1 cellular context compared by ENCODE assay signal in genomic region chr4:89056953-89057398, GRCh38.
TF ChIP-seq lines count a peak whose summit lies in the region.

Gene FAM13A, minus strand, starts transcription at chr4:89057185. Its CDS starts 221 bp downstream, at chr4:89056964.

TF ChIP-seq in H1, 55 proteins besides CTCF, POLR2A, EP300 and RAD21 (continued from another document):
- TF ChIP-seq CHD7 (IDR thresholded peaks at IDR 0.05; ENCODE audit: insufficient replicate concordance, low read length) (no peak), POU5F1 (IDR thresholded peaks at IDR 0.05; ENCODE audit: low read depth, low read length) (no peak), CEBPB (IDR thresholded peaks at IDR 0.05; ENCODE audit: low read depth, low read length) (no peak), JUND (IDR thresholded peaks at IDR 0.05; ENCODE audit: low read length) (no peak), RFX5 (IDR thresholded peaks at IDR 0.05; ENCODE audit: borderline replicate concordance, low read depth, low read length) (no peak), HDAC2 (IDR thresholded peaks at IDR 0.05; ENCODE audit: borderline replicate concordance in 1 of 2, low read depth in 2 of 2, low read length in 2 of 2) (no peak; a peak in 1 of 4 replicates), SP2 (IDR thresholded peaks at IDR 0.05; ENCODE audit: low read length) (no peak), CHD1 (IDR thresholded peaks at IDR 0.05; ENCODE audit: low read depth, low read length) (no peak), RXRA (IDR thresholded peaks at IDR 0.05; ENCODE audit: insufficient read depth, low read depth, low read length) (no peak), ZNF274 (IDR thresholded peaks at IDR 0.05; ENCODE audit: borderline replicate concordance, extremely low read depth, low read length) (no peak), TAF1 (IDR thresholded peaks at IDR 0.05; ENCODE audit: low read depth, low read length) (peak; percentile 83), NRF1 (IDR thresholded peaks at IDR 0.05; ENCODE audit: low read depth, low read length) (no peak), SIX5 (IDR thresholded peaks at IDR 0.05; ENCODE audit: low read depth, low read length) (peak; percentile 42), SIN3A (conservative IDR thresholded peaks at IDR 0.05 in 1 of 2, IDR thresholded peaks at IDR 0.05 in 1 of 2; ENCODE audit: low read depth in 1 of 2, low read length in 2 of 2) (0 out of 4 replicates have a peak, but pooled peaks of 1 of the 2 experiments have one; percentile 58), GTF2F1 (IDR thresholded peaks at IDR 0.05; ENCODE audit: borderline replicate concordance, low read depth, low read length) (peak; percentile 88; the same call in 1 of the 2 replicates), CREB1 (IDR thresholded peaks at IDR 0.05) (no peak), ASH2L (IDR thresholded peaks at IDR 0.05; ENCODE audit: low read length) (peak; percentile 60), CBX5 (IDR thresholded peaks at IDR 0.05; ENCODE audit: low read depth, low read length) (no peak), TCF12 (IDR thresholded peaks at IDR 0.05; ENCODE audit: low read depth, low read length) (no peak), EZH2 (IDR thresholded peaks at IDR 0.05; ENCODE audit: low read depth, low read length, severe bottlenecking) (no peak), TEAD4 (IDR thresholded peaks at IDR 0.05; ENCODE audit: low read depth, low read length) (no peak), SIRT6 (IDR thresholded peaks at IDR 0.05; ENCODE audit: low read length) (no peak), ATF3 (IDR thresholded peaks at IDR 0.05; ENCODE audit: insufficient read depth, low read depth, low read length) (0 out of 2 replicates have a peak, but pooled peaks have one; percentile 38), GABPA (IDR thresholded peaks at IDR 0.05; ENCODE audit: borderline replicate concordance, insufficient read depth, low read length) (no peak), BRCA1 (IDR thresholded peaks at IDR 0.05; ENCODE audit: low read depth, low read length) (no peak)
- TF ChIP-seq, protein P1, sequence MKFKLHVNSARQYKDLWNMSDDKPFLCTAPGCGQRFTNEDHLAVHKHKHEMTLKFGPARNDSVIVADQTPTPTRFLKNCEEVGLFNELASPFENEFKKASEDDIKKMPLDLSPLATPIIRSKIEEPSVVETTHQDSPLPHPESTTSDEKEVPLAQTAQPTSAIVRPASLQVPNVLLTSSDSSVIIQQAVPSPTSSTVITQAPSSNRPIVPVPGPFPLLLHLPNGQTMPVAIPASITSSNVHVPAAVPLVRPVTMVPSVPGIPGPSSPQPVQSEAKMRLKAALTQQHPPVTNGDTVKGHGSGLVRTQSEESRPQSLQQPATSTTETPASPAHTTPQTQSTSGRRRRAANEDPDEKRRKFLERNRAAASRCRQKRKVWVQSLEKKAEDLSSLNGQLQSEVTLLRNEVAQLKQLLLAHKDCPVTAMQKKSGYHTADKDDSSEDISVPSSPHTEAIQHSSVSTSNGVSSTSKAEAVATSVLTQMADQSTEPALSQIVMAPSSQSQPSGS (IDR thresholded peaks at IDR 0.05; ENCODE audit: low read length), result no peak
